Comparison of ENCODE assay signal across 13 cellular contexts in genomic region chr6:138103876-138104275, GRCh38. TPM values are rescaled to one million over a fixed set of nuclear protein-coding genes. Genes with fewer than 3 reads are reported as not detected.
DNase-seq lines count a peak whose midpoint lies in the region; ATAC-seq and TF ChIP-seq lines count a peak whose summit lies in the region.
"Had no signal": no experiment of that assay in that cellular context is flagged by ENCODE, and none has a peak within 500 bp of the region (broad histone marks: within the 10 kb centered on the region; RNA-seq: fewer than 3 reads in every experiment).

No MANE protein-coding gene starts in this region.

- peak overlapping the region; percentile 87 for H3K27ac ChIP-seq in RWPE2 (ENCODE audit: poor library complexity, severe bottlenecking)
- H3K27ac ChIP-seq: body of pancreas had no signal

- H3K4me1 Mint-ChIP-seq in nephron (peaks cover 41% of the 10 kb centered on the region), T-helper 17 cell (peaks cover 22% of the 10 kb centered on the region)

- H3K36me3 Mint-ChIP-seq in nephron (ENCODE audit: low read depth) (no peaks in the 10 kb centered on the region), T-helper 17 cell (ENCODE audit: low read depth) (peaks cover 6% of the 10 kb centered on the region)

- H3K27ac Mint-ChIP-seq in nephron, result peak overlapping the region; percentile 18 to 27 (median 22)
- H3K27ac Mint-ChIP-seq in T-helper 17 cell, result no peak overlapping the region

- no peak overlapping the region for H3K4me3 Mint-ChIP-seq in nephron
- no peak overlapping the region for H3K4me3 Mint-ChIP-seq in T-helper 17 cell

- DNase-seq in DMS153 (lab: John Stamatoyannopoulos, UW) (peak; percentile 15), NCI-H146 (lab: John Stamatoyannopoulos, UW) (peak; percentile 75), RWPE2 (ENCODE audit: low spot score) (no peak), iPS-NIHi7 (ENCODE audit: extremely low spot score) (no peak), T-helper 17 cell (no peak), hippocampal formation (lab: John Stamatoyannopoulos, UW) (no peak)
- DNase-seq: activated CD8-positive, alpha-beta memory T cell treated with anti-CD3 and anti-CD28 coated beads, Interleukin-2, amount 50 U/mL, for 48 hours; activated naive CD4-positive, alpha-beta T cell treated with Interleukin-2 at 50 U/mL for 16 hours; body of pancreas; substantia nigra had no signal

- H3K4me3 ChIP-seq in RWPE2 (ENCODE audit: severe bottlenecking), result peak overlapping the region; percentile 84
- H3K4me3 ChIP-seq: body of pancreas, K562 had no signal

- TF ChIP-seq CTCF in RWPE2 (IDR thresholded peaks at IDR 0.05; ENCODE audit: poor library complexity, severe bottlenecking), result no peak
- TF ChIP-seq CTCF in nephron (IDR thresholded peaks at IDR 0.05; ENCODE audit: unreplicated experiment in 3 of 3), result no peak

- no peaks in the 10 kb centered on the region for H3K9me3 ChIP-seq in RWPE2 (ENCODE audit: severe bottlenecking)
- H3K9me3 ChIP-seq in T-helper 17 cell (ENCODE audit: control insufficient read depth, low read length, poor library complexity, severe bottlenecking), result no peaks in the 10 kb centered on the region
- H3K9me3 ChIP-seq: body of pancreas had no signal

- H3K27me3 ChIP-seq in RWPE2 (ENCODE audit: insufficient read depth, poor library complexity, severe bottlenecking), result no peaks in the 10 kb centered on the region
- H3K27me3 ChIP-seq: body of pancreas had no signal

- no peak for ATAC-seq in RWPE2 (ENCODE audit: low read depth)
- ATAC-seq in T-helper 17 cell, result no peak
- ATAC-seq: activated CD4-positive, CD25-positive, alpha-beta regulatory T cell treated with anti-CD3 and anti-CD28 coated beads, Interleukin-2, amount 50 U/mL, for 24 hours; body of pancreas; K562 had no signal

- H3K27me3 Mint-ChIP-seq in nephron (ENCODE audit: low read depth) (peaks cover 54% of the 10 kb centered on the region), T-helper 17 cell (no peaks in the 10 kb centered on the region)

- peaks cover 68% of the 10 kb centered on the region for H3K36me3 ChIP-seq in RWPE2 (ENCODE audit: low read depth)

- H3K4me1 ChIP-seq in RWPE2 (ENCODE audit: insufficient read depth, poor library complexity, severe bottlenecking), result peaks cover 53% of the 10 kb centered on the region

- H3K9me3 Mint-ChIP-seq in nephron, result no peaks in the 10 kb centered on the region

RNA-seq across cellular contexts. Expression of gene PERP, which starts 3.3 kb away (rescaled TPM):
- 1 to 10 TPM; 4.3 to 5.7 TPM for total RNA-seq in T-helper 17 cell

RNA-seq across cellular contexts. Expression of gene ARFGEF3, which starts 57.9 kb away (rescaled TPM):
- under 1 TPM in 1 of 2 donors, not detected in 1; 0.03 TPM for total RNA-seq in T-helper 17 cell

Comparison
In these comparisons a context has a peak if more than half of its experiments do, and no peak if none do; other contexts are left out.
1. DNase-seq: peak in DMS153 (single experiment) and NCI-H146 (single experiment); none in RWPE2 (single experiment), iPS-NIHi7 (single experiment), T-helper 17 cell (0 of 3) and hippocampal formation (0 of 2).